Comparison of ENCODE assay signal across 1 cellular context in genomic region chr10:45672201-45673073, GRCh38.
TF ChIP-seq lines count a peak whose summit lies in the region.

ZFAND4 (minus strand) TSS chr10:45672772; CDS start chr10:45663725, 9,047 bp downstream.

TF ChIP-seq in HepG2, 621 proteins besides CTCF, POLR2A, EP300 and RAD21 (continued from another document and continues in another):
- 0 out of 2 replicates have a peak, but pooled peaks have one; percentile 51 for TF ChIP-seq ZBTB4 (CRISPR knock-in tag; IDR thresholded peaks at IDR 0.05; ENCODE audit: borderline replicate concordance)
- no peak for TF ChIP-seq ZNF280B (CRISPR knock-in tag; IDR thresholded peaks at IDR 0.05; ENCODE audit: borderline replicate concordance)
- TF ChIP-seq HOXA3 (CRISPR knock-in tag; IDR thresholded peaks at IDR 0.05): peak; percentile 74
- TF ChIP-seq BRF2 (CRISPR knock-in tag; IDR thresholded peaks at IDR 0.05): peak; percentile 93
- TF ChIP-seq LRRFIP1 (CRISPR knock-in tag; conservative IDR thresholded peaks at IDR 0.05): no peak
- TF ChIP-seq NKX3-1 (CRISPR knock-in tag; IDR thresholded peaks at IDR 0.05): 0 out of 2 replicates have a peak, but pooled peaks have one; percentile 22
- TF ChIP-seq POLR2AphosphoS2 (IDR thresholded peaks at IDR 0.05; ENCODE audit: low read depth, low read length): no peak
- peak; percentile 11; the same call in 1 of the 2 replicates for TF ChIP-seq ZNF670 (CRISPR knock-in tag; IDR thresholded peaks at IDR 0.05; ENCODE audit: borderline replicate concordance)
- TF ChIP-seq ZNF709 (CRISPR knock-in tag; IDR thresholded peaks at IDR 0.05): peak; percentile 61; the same call in 1 of the 2 replicates
- no peak for TF ChIP-seq ZNF660 (CRISPR knock-in tag; IDR thresholded peaks at IDR 0.05; ENCODE audit: borderline replicate concordance, low read depth)
- 0 out of 2 replicates have a peak, but pooled peaks have one; percentile 19 for TF ChIP-seq ZSCAN5A (CRISPR knock-in tag; IDR thresholded peaks at IDR 0.05; ENCODE audit: borderline replicate concordance)
- no peak; the same call in 1 of the 2 replicates for TF ChIP-seq ZNF225 (CRISPR knock-in tag; IDR thresholded peaks at IDR 0.05)
- no peak for TF ChIP-seq ZKSCAN8 (CRISPR knock-in tag; IDR thresholded peaks at IDR 0.05; ENCODE audit: borderline replicate concordance)
- TF ChIP-seq IRX3 (CRISPR knock-in tag; IDR thresholded peaks at IDR 0.05; ENCODE audit: borderline replicate concordance, low read depth): no peak; the same call in 1 of the 2 replicates
- TF ChIP-seq FOXC1 (CRISPR knock-in tag; IDR thresholded peaks at IDR 0.05; ENCODE audit: borderline replicate concordance): peak; percentile 13; the same call in 1 of the 2 replicates
- no peak for TF ChIP-seq ZBTB49 (CRISPR knock-in tag; IDR thresholded peaks at IDR 0.05; ENCODE audit: borderline replicate concordance)
- TF ChIP-seq ZNF652 (CRISPR knock-in tag; IDR thresholded peaks at IDR 0.05; ENCODE audit: borderline replicate concordance, low read depth): no peak
- peak; percentile 49; the same call in 1 of the 2 replicates for TF ChIP-seq THAP11 (CRISPR knock-in tag; IDR thresholded peaks at IDR 0.05)
- no peak; the same call in 1 of the 2 replicates for TF ChIP-seq ZNF703 (CRISPR knock-in tag; IDR thresholded peaks at IDR 0.05; ENCODE audit: borderline replicate concordance)
- TF ChIP-seq SIN3B (IDR thresholded peaks at IDR 0.05; ENCODE audit: low read length): no peak
- TF ChIP-seq ZNF792 (CRISPR knock-in tag; IDR thresholded peaks at IDR 0.05): peak; percentile 66; the same call in 1 of the 2 replicates
- TF ChIP-seq ARNTL (CRISPR knock-in tag; IDR thresholded peaks at IDR 0.05): no peak
- TF ChIP-seq HIC2 (CRISPR knock-in tag; IDR thresholded peaks at IDR 0.05; ENCODE audit: low read depth): peak; percentile 58; the same call in 1 of the 2 replicates
- peak; percentile 75; the same call in 1 of the 2 replicates for TF ChIP-seq AHR (CRISPR knock-in tag; IDR thresholded peaks at IDR 0.05)
- no peak for TF ChIP-seq HOXA7 (CRISPR knock-in tag; IDR thresholded peaks at IDR 0.05)
- TF ChIP-seq HMGA1 (CRISPR knock-in tag; conservative IDR thresholded peaks at IDR 0.05): no peak
- TF ChIP-seq ASH2L (IDR thresholded peaks at IDR 0.05; ENCODE audit: insufficient read length, low read depth, low read length): peak; percentile 68
- no peak for TF ChIP-seq ZNF207 (IDR thresholded peaks at IDR 0.05; ENCODE audit: borderline replicate concordance)
- no peak for TF ChIP-seq ATRX (CRISPR knock-in tag; IDR thresholded peaks at IDR 0.05; ENCODE audit: borderline replicate concordance)
- no peak for TF ChIP-seq DZIP1 (CRISPR knock-in tag; IDR thresholded peaks at IDR 0.05)
- TF ChIP-seq ZNF737 (CRISPR knock-in tag; IDR thresholded peaks at IDR 0.05; ENCODE audit: borderline replicate concordance): no peak
- TF ChIP-seq ZNF260 (CRISPR knock-in tag; IDR thresholded peaks at IDR 0.05; ENCODE audit: borderline replicate concordance, low read depth): no peak
- no peak for TF ChIP-seq HOXA9 (CRISPR knock-in tag; IDR thresholded peaks at IDR 0.05; ENCODE audit: borderline replicate concordance)
- TF ChIP-seq ZNF276 (CRISPR knock-in tag; IDR thresholded peaks at IDR 0.05; ENCODE audit: low read depth): 0 out of 2 replicates have a peak, but pooled peaks have one; percentile 16
- no peak for TF ChIP-seq ZNF879 (CRISPR knock-in tag; IDR thresholded peaks at IDR 0.05)
- no peak for TF ChIP-seq ZNF20 (CRISPR knock-in tag; IDR thresholded peaks at IDR 0.05)
- peak; percentile 49; the same call in 1 of the 3 replicates for TF ChIP-seq MXI1 (IDR thresholded peaks at IDR 0.05; ENCODE audit: borderline replicate concordance, low read depth, low read length)
- no peak; the same call in 1 of the 2 replicates for TF ChIP-seq ERF (CRISPR knock-in tag; IDR thresholded peaks at IDR 0.05)
- peak; percentile 69; the same call in 1 of the 2 replicates for TF ChIP-seq TMF1 (CRISPR knock-in tag; IDR thresholded peaks at IDR 0.05; ENCODE audit: low read depth)
- no peak for TF ChIP-seq ATF7-NPFF (CRISPR knock-in tag; IDR thresholded peaks at IDR 0.05; ENCODE audit: low read depth)
